2 cellular contexts compared by ENCODE assay signal in genomic region chr15:43370975-43371974, GRCh38.
TF ChIP-seq lines count a peak whose summit lies in the region.

TUBGCP4 (plus strand) TSS chr15:43371101; CDS start chr15:43371355, 254 bp downstream.
ZSCAN29 (minus strand) TSS chr15:43371043; CDS start chr15:43369913, 1,130 bp downstream.

TF ChIP-seq in IMR-90, 13 proteins besides CTCF, POLR2A, EP300 and RAD21 (continued from another document):
- TF ChIP-seq USF2 (IDR thresholded peaks at IDR 0.05; ENCODE audit: low read depth, low read length) (no peak), BHLHE40 (IDR thresholded peaks at IDR 0.05; ENCODE audit: low read depth, low read length) (no peak), MXI1 (IDR thresholded peaks at IDR 0.05; ENCODE audit: borderline replicate concordance, low read depth, low read length) (peak; percentile 66), RCOR1 (IDR thresholded peaks at IDR 0.05; ENCODE audit: insufficient replicate concordance, low read length) (no peak), MAZ (IDR thresholded peaks at IDR 0.05; ENCODE audit: borderline replicate concordance, low read depth, low read length) (0 out of 2 replicates have a peak, but pooled peaks have one; percentile 19), RFX5 (IDR thresholded peaks at IDR 0.05; ENCODE audit: low read depth, low read length) (no peak)

TF ChIP-seq in PFSK-1, 5 proteins besides CTCF, POLR2A, EP300 and RAD21 (continued from another document):
- no peak for TF ChIP-seq REST (IDR thresholded peaks at IDR 0.05; ENCODE audit: insufficient read depth in 1 of 2, low read depth in 2 of 2, low read length in 2 of 2)
- TF ChIP-seq FOXP2 (optimal IDR thresholded peaks at IDR 0.05; ENCODE audit: borderline replicate concordance, extremely low read depth, extremely low read length, insufficient read depth): peak; percentile 35
- peak; percentile 75 for TF ChIP-seq TAF1 (IDR thresholded peaks at IDR 0.05; ENCODE audit: borderline replicate concordance, insufficient read depth, low read length)
- peak; percentile 50; the same call in 1 of the 2 replicates for TF ChIP-seq SIN3A (IDR thresholded peaks at IDR 0.05; ENCODE audit: borderline replicate concordance, insufficient read depth, low read length)
